Comparison of ENCODE assay signal across 24 cellular contexts in genomic region chr1:82079607-82080006, GRCh38.
"Had no signal": no experiment of that assay in that cellular context is flagged by ENCODE, and none has a peak within 500 bp of the region (broad histone marks: within the 10 kb centered on the region; RNA-seq: fewer than 3 reads in every experiment).

No MANE protein-coding gene starts in this region.

- H3K36me3 ChIP-seq: colonic mucosa, esophagus muscularis mucosa, esophagus squamous epithelium, gastrocnemius medialis, gastroesophageal sphincter, heart left ventricle, heart right ventricle had no signal

- H3K27me3 Mint-ChIP-seq: dendritic cell treated with granulocyte-macrophage colony-stimulating factor and Interleukin-4, amounts not matched to agents 40 ng/mL and 50 ng/mL, for 4 days; effector memory CD8-positive, alpha-beta T cell had no signal

- H3K27ac Mint-ChIP-seq: dendritic cell treated with granulocyte-macrophage colony-stimulating factor and Interleukin-4, amounts not matched to agents 40 ng/mL and 50 ng/mL, for 4 days; effector memory CD8-positive, alpha-beta T cell; endodermal cell had no signal

- H3K4me1 ChIP-seq: colonic mucosa, esophagus muscularis mucosa, esophagus squamous epithelium, foreskin keratinocyte, gastrocnemius medialis, gastroesophageal sphincter, heart left ventricle, heart right ventricle had no signal

- H3K4me3 ChIP-seq: colonic mucosa, coronary artery, dorsolateral prefrontal cortex, esophagus muscularis mucosa, esophagus squamous epithelium, gastrocnemius medialis, gastroesophageal sphincter, heart left ventricle, heart right ventricle had no signal

- ATAC-seq: effector memory CD8-positive, alpha-beta T cell; esophagus mucosa; foreskin keratinocyte; gastrocnemius medialis; gastroesophageal sphincter; heart left ventricle; heart right ventricle had no signal

- H3K27me3 ChIP-seq: colonic mucosa, dorsolateral prefrontal cortex, esophagus muscularis mucosa, esophagus squamous epithelium, foreskin keratinocyte, gastrocnemius medialis, gastroesophageal sphincter, heart left ventricle, heart right ventricle had no signal

- DNase-seq: colonic mucosa; cortex of kidney; dermis blood vessel endothelial cell; dorsolateral prefrontal cortex; effector CD4-positive, alpha-beta T cell; effector CD8-positive, alpha-beta T cell; effector memory CD4-positive, alpha-beta T cell; effector memory CD8-positive, alpha-beta T cell; endodermal cell; erythroblast; esophagus squamous epithelium; foreskin fibroblast; foreskin keratinocyte; gastrocnemius medialis; glutamatergic neuron; head of caudate nucleus; heart left ventricle; heart right ventricle had no signal

- H3K27ac ChIP-seq: colonic mucosa, coronary artery, dorsolateral prefrontal cortex, epithelial cell of prostate, esophagus muscularis mucosa, esophagus squamous epithelium, foreskin keratinocyte, gastrocnemius medialis, gastroesophageal sphincter, heart left ventricle, heart right ventricle had no signal

- H3K9me3 Mint-ChIP-seq: endodermal cell had no signal

- H3K9me3 ChIP-seq: colonic mucosa, esophagus squamous epithelium, gastrocnemius medialis, gastroesophageal sphincter had no signal

- H3K4me3 Mint-ChIP-seq: dendritic cell treated with granulocyte-macrophage colony-stimulating factor and Interleukin-4, amounts not matched to agents 40 ng/mL and 50 ng/mL, for 4 days; effector memory CD8-positive, alpha-beta T cell; endodermal cell had no signal
